9 cellular contexts compared by ENCODE assay signal in genomic region chr12:9740109-9740750, GRCh38. TPM values are rescaled to one million over a fixed set of nuclear protein-coding genes. Genes with fewer than 3 reads are reported as not detected.
A peak's percentile ranks its signal among the peaks of the same experiment; 100 is the strongest.
DNase-seq lines count a peak whose midpoint lies in the region; ATAC-seq, FAIRE-seq and TF ChIP-seq lines count a peak whose summit lies in the region.
"Had no signal": no experiment of that assay in that cellular context is flagged by ENCODE, and none has a peak within 500 bp of the region (broad histone marks: within the 10 kb centered on the region; RNA-seq: fewer than 3 reads in every experiment).

No MANE protein-coding gene starts in this region.

- intact Hi-C loops in CD4-positive, alpha-beta memory T cell (cut with micrococcal nuclease) = loop anchor here (2.0 kb wide), 1 partner anchor 69 kb away; no protein-coding TSS in a partner anchor
- intact Hi-C loops in dendritic cell treated with granulocyte-macrophage colony-stimulating factor and Interleukin-4, amounts not matched to agents 40 ng/mL and 50 ng/mL, for 4 days (cut with micrococcal nuclease) = loop anchor here (10.0 kb wide), 1 partner anchor 255 kb away; the partner anchor contains the start of gene CLEC1B
- intact Hi-C loops in pancreas (cut with DNase I) = no loop called here
- intact Hi-C loops in A673 (cut with micrococcal nuclease; ENCODE audit: unreplicated experiment) = loop anchor here (10.0 kb wide), 1 partner anchor 275 kb away; the partner anchor contains the start of gene CLEC12B

- H4K20me1 ChIP-seq in MM.1S (ENCODE audit: insufficient read depth, low read length) = no peaks in the 10 kb centered on the region

- FAIRE-seq in pancreas (lab: Jason Lieb, UNC) = no peak

- peak overlapping the region in 1 of 2 donors; percentile 4 for H3K4me3 ChIP-seq in CD4-positive, alpha-beta memory T cell (ENCODE audit: low read length in 2 of 2)
- H3K4me3 ChIP-seq in MM.1S (ENCODE audit: low read length) (peak overlapping the region; percentile 38), pancreas (peak overlapping the region in 3 of 4 donors; percentile 14 to 40 (median 25)), A673 (ENCODE audit: low read depth, low read length, poor library complexity, severe bottlenecking) (no peak overlapping the region)

- peak overlapping the region; percentile 51; the same call in 1 of the 2 replicates for H3K4me2 ChIP-seq in MM.1S (ENCODE audit: low read depth, low read length)

- CTCF ChIA-PET in CD4-positive, alpha-beta memory T cell (lab: Charles Lee; ENCODE audit: partially characterized antibody) = interaction anchor here (0.7 to 2.7 kb wide), 3 partner anchors 10 to 32 kb away, joined by 3 to 7 read pairs (median 4); no protein-coding TSS in a partner anchor
- CTCF ChIA-PET in A673 (lab: Charles Lee) = no interaction called here

- H3K27ac ChIP-seq in CD4-positive, alpha-beta memory T cell (ENCODE audit: low read depth, low read length) = peak overlapping the region; percentile 47
- H3K27ac ChIP-seq in MM.1S (ENCODE audit: low read length) (peak overlapping the region; percentile 44; the same call in 1 of the 2 replicates), pancreas (peak overlapping the region in 3 of 4 donors; percentile 36 to 58 (median 42)), A673 (ENCODE audit: low read depth, low read length, poor library complexity, severe bottlenecking) (no peak overlapping the region)
- H3K27ac ChIP-seq: parathyroid adenoma had no signal

- DNase-seq in CD4-positive, alpha-beta memory T cell = peak in 4 of 5 donors; percentile 40 to 69 (median 46)
- DNase-seq in MM.1S (no peak), pancreas (no peak), A673 (ENCODE audit: low spot score) (no peak), inferior parietal cortex (ENCODE audit: extremely low spot score) (no peak), SW480 (ENCODE audit: low spot score) (no peak)
- no peak for DNase-seq in stimulated activated CD4-positive, alpha-beta T cell treated with anti-CD3 and anti-CD28 coated beads, Interleukin-1b, Interleukin-23, amount 100 ng/mL, for 48 hours

- peaks cover 74% of the 10 kb centered on the region for H3K4me1 ChIP-seq in CD4-positive, alpha-beta memory T cell (ENCODE audit: insufficient read depth, low read length)
- peaks cover 32% of the 10 kb centered on the region for H3K4me1 ChIP-seq in MM.1S (ENCODE audit: low read length)
- H3K4me1 ChIP-seq in pancreas = peaks cover 0 to 9% (median 7%) of the 10 kb centered on the region in 3 donors
- H3K4me1 ChIP-seq in A673 (ENCODE audit: insufficient read depth, low read length, poor library complexity, severe bottlenecking) = no peaks in the 10 kb centered on the region
- H3K4me1 ChIP-seq: parathyroid adenoma had no signal

- no TSS peak for BruUV-seq in A673 (replicated peaks; lab: Mats Ljungman, UMichigan)

- H3K27me3 ChIP-seq in CD4-positive, alpha-beta memory T cell (ENCODE audit: insufficient read depth, low read length) = no peaks in the 10 kb centered on the region
- H3K27me3 ChIP-seq in MM.1S (replicated peaks; ENCODE audit: insufficient read depth, low read length) (no peaks in the 10 kb centered on the region), pancreas (no peaks in the 10 kb centered on the region), A673 (replicated peaks; ENCODE audit: insufficient read depth, low read depth, low read length, poor library complexity) (no peaks in the 10 kb centered on the region)

- H3K36me3 Mint-ChIP-seq in CD4-positive, alpha-beta memory T cell = no peaks in the 10 kb centered on the region
- H3K36me3 Mint-ChIP-seq in dendritic cell treated with granulocyte-macrophage colony-stimulating factor and Interleukin-4, amounts not matched to agents 40 ng/mL and 50 ng/mL, for 4 days (ENCODE audit: low read depth) = peaks cover 9% of the 10 kb centered on the region

- peak overlapping the region; percentile 47; the same call in 1 of the 2 replicates for H3K9ac ChIP-seq in MM.1S (ENCODE audit: low read length)
- H3K9ac ChIP-seq: parathyroid adenoma had no signal

- no peaks in the 10 kb centered on the region for H3K79me2 ChIP-seq in MM.1S (ENCODE audit: low read length)
- H3K79me2 ChIP-seq: parathyroid adenoma had no signal

- H3K4me3 Mint-ChIP-seq in CD4-positive, alpha-beta memory T cell = peak overlapping the region; percentile 42 to 85 (median 67)
- H3K4me3 Mint-ChIP-seq in dendritic cell treated with granulocyte-macrophage colony-stimulating factor and Interleukin-4, amounts not matched to agents 40 ng/mL and 50 ng/mL, for 4 days = peak overlapping the region; percentile 64

- H2AFZ ChIP-seq in MM.1S (ENCODE audit: low read length) = no peak overlapping the region
- H2AFZ ChIP-seq: parathyroid adenoma had no signal

- H3K9me3 Mint-ChIP-seq in CD4-positive, alpha-beta memory T cell = no peaks in the 10 kb centered on the region
- H3K9me3 Mint-ChIP-seq in dendritic cell treated with granulocyte-macrophage colony-stimulating factor and Interleukin-4, amounts not matched to agents 40 ng/mL and 50 ng/mL, for 4 days = no peaks in the 10 kb centered on the region

- peaks cover 54 to 77% (median 66%) of the 10 kb centered on the region in 4 donors for H3K4me1 Mint-ChIP-seq in CD4-positive, alpha-beta memory T cell
- peaks cover 66% of the 10 kb centered on the region for H3K4me1 Mint-ChIP-seq in dendritic cell treated with granulocyte-macrophage colony-stimulating factor and Interleukin-4, amounts not matched to agents 40 ng/mL and 50 ng/mL, for 4 days (ENCODE audit: low read depth)

- no peaks in the 10 kb centered on the region for H3K9me3 ChIP-seq in CD4-positive, alpha-beta memory T cell (ENCODE audit: control insufficient read depth in 1 of 2, low read length in 2 of 2)
- H3K9me3 ChIP-seq in MM.1S (replicated peaks; ENCODE audit: insufficient read depth, low read length) (no peaks in the 10 kb centered on the region), pancreas (no peaks in the 10 kb centered on the region), A673 (ENCODE audit: low read depth, low read length, poor library complexity, severe bottlenecking) (no peaks in the 10 kb centered on the region)

- TF ChIP-seq CTCF in MM.1S (IDR thresholded peaks at IDR 0.05; ENCODE audit: low read length) (no peak), pancreas (IDR thresholded peaks at IDR 0.05) (no peak), A673 (conservative IDR thresholded peaks at IDR 0.05; ENCODE audit: low read depth, low read length) (no peak)

- no peaks in the 10 kb centered on the region for H3K9me2 ChIP-seq in MM.1S (replicated peaks; ENCODE audit: insufficient read depth, low read length)

- peak overlapping the region; percentile 86 to 99 (median 93) for H3K27ac Mint-ChIP-seq in CD4-positive, alpha-beta memory T cell
- peak overlapping the region; percentile 83 for H3K27ac Mint-ChIP-seq in dendritic cell treated with granulocyte-macrophage colony-stimulating factor and Interleukin-4, amounts not matched to agents 40 ng/mL and 50 ng/mL, for 4 days

- ATAC-seq in pancreas = peak in 3 of 4 donors; percentile 66 to 70 (median 69)

- 51 to 64% methylated on average over 7 of the region's 7 CpGs for WGBS in pancreas, 2 donors

- H3F3A ChIP-seq in MM.1S (ENCODE audit: insufficient read depth, low read length) = peaks cover 26% of the 10 kb centered on the region

- no peaks in the 10 kb centered on the region for H3K27me3 Mint-ChIP-seq in CD4-positive, alpha-beta memory T cell
- H3K27me3 Mint-ChIP-seq in dendritic cell treated with granulocyte-macrophage colony-stimulating factor and Interleukin-4, amounts not matched to agents 40 ng/mL and 50 ng/mL, for 4 days = no peaks in the 10 kb centered on the region

- no peaks in the 10 kb centered on the region for H3K36me3 ChIP-seq in CD4-positive, alpha-beta memory T cell (ENCODE audit: insufficient read depth, low read length)
- H3K36me3 ChIP-seq in MM.1S (replicated peaks; ENCODE audit: insufficient read depth, low read length) = no peaks in the 10 kb centered on the region
- no peaks in the 10 kb centered on the region for H3K36me3 ChIP-seq in pancreas
- no peaks in the 10 kb centered on the region for H3K36me3 ChIP-seq in A673 (ENCODE audit: insufficient read depth, low read length, poor library complexity, severe bottlenecking)

- POLR2A ChIA-PET in CD4-positive, alpha-beta memory T cell (lab: Charles Lee; ENCODE audit: partially characterized antibody) = interaction anchor here (1.0 to 6.4 kb wide), 6 partner anchors 16 to 92 kb away, joined by 3 to 189 read pairs (median 4); partner anchors contain the start of gene CD69
- POLR2A ChIA-PET in A673 (lab: Charles Lee; ENCODE audit: low non-redundant PET) = no interaction called here

RNA-seq across cellular contexts. Expression of gene CLECL1, which starts 7.3 kb away (rescaled TPM):
- total RNA-seq in CD4-positive, alpha-beta memory T cell = 1 to 10 TPM; 7.2 to 8.6 TPM
- 1 to 10 TPM; 4.3 to 7.5 TPM for polyA plus RNA-seq in CD4-positive, alpha-beta memory T cell
- under 1 TPM in 2 of 6 donors, not detected in 4; 0.31 to 0.43 TPM for total RNA-seq in pancreas
- not detected for polyA plus RNA-seq in pancreas
- not detected in 2 replicates for total RNA-seq in A673 (2021)

RNA-seq across cellular contexts. Expression of gene CD69, which starts 20.5 kb away (rescaled TPM):
- 10 to 100 TPM; 31.0 to 35.9 TPM for total RNA-seq in CD4-positive, alpha-beta memory T cell
- 1,000 to 10,000 TPM in 1 of 2 donors, 100 to 1,000 TPM in 1; 145 to 1,121 TPM for polyA plus RNA-seq in CD4-positive, alpha-beta memory T cell
- total RNA-seq in pancreas (1 to 10 TPM in 2 of 6 donors, under 1 TPM in 4; 0.12 to 1.9 (median 0.76) TPM), A673 (2021) (0.26 TPM in 1 of 2 replicates, not detected in the other)
- polyA plus RNA-seq in pancreas = under 1 TPM; 0.23 to 0.31 TPM

Comparison
In these comparisons a context has a peak if more than half of its experiments do, and no peak if none do; other contexts are left out.
1. DNase-seq: peak in CD4-positive, alpha-beta memory T cell (4 of 5); none in MM.1S (single experiment), pancreas (0 of 6), A673 (single experiment), inferior parietal cortex (single experiment), SW480 (single experiment) and stimulated activated CD4-positive, alpha-beta T cell treated with anti-CD3 and anti-CD28 coated beads, Interleukin-1b, Interleukin-23, amount 100 ng/mL, for 48 hours (single experiment).
2. RNA of gene CD69, which starts 20.5 kb away (total RNA-seq): 31.0 to 35.9 TPM in CD4-positive, alpha-beta memory T cell; 0.12 to 1.9 TPM in pancreas and 0.26 TPM in A673; every median in the first group is over 10 times any median in the second.
3. intact Hi-C loops: an anchor here in CD4-positive, alpha-beta memory T cell (2.0 kb wide), dendritic cell treated with granulocyte-macrophage colony-stimulating factor and Interleukin-4, amounts not matched to agents 40 ng/mL and 50 ng/mL, for 4 days (10.0 kb wide) and A673 (10.0 kb wide); none called in pancreas.